In genomic region chr5:123659006-123659405, GRCh38 we compare ENCODE assay signal across 27 cellular contexts.
A peak's percentile ranks its signal among the peaks of the same experiment; 100 is the strongest.
DNase-seq lines count a peak whose midpoint lies in the region; ATAC-seq and TF ChIP-seq lines count a peak whose summit lies in the region.
"Had no signal": no experiment of that assay in that cellular context is flagged by ENCODE, and none has a peak within 500 bp of the region (broad histone marks: within the 10 kb centered on the region; RNA-seq: fewer than 3 reads in every experiment).

No MANE protein-coding gene starts in this region.

- CTCF ChIA-PET in WTC11 (lab: Charles Lee), result no interaction called here
- CTCF ChIA-PET in activated CD4-positive, alpha-beta memory T cell treated with anti-CD3 and anti-CD28 coated beads for 36 hours (lab: Charles Lee), result no interaction called here

- H3F3A ChIP-seq in OCI-LY1 (ENCODE audit: insufficient read depth, low read length), result no peaks in the 10 kb centered on the region

- no peak for ATAC-seq in WTC11
- ATAC-seq in GM19397 (IDR thresholded peaks at IDR 0.05; ENCODE audit: unreplicated experiment), result no peak
- ATAC-seq: A549, GM12878, K562 had no signal

- intact Hi-C loops in activated CD4-positive, alpha-beta memory T cell treated with anti-CD3 and anti-CD28 coated beads for 36 hours (cut with micrococcal nuclease), result no loop called here

- no peaks in the 10 kb centered on the region for H3K27me3 Mint-ChIP-seq in WTC11 (ENCODE audit: low read depth)
- peaks cover 9% of the 10 kb centered on the region for H3K27me3 Mint-ChIP-seq in activated CD4-positive, alpha-beta memory T cell treated with anti-CD3 and anti-CD28 coated beads for 36 hours

- peak overlapping the region; percentile 37; the same call in 1 of the 2 replicates for H3K4me2 ChIP-seq in OCI-LY1 (ENCODE audit: low read length)
- H3K4me2 ChIP-seq: A549 had no signal

- no peak overlapping the region for H3K9ac ChIP-seq in OCI-LY1 (ENCODE audit: low read length)
- H3K9ac ChIP-seq: BLaER1 treated with 17β-estradiol and CSF1 and Interleukin-3, amounts not matched to agents 10 nM and 100 nM had no signal

- H3K9me3 Mint-ChIP-seq in WTC11, result peaks cover 26% of the 10 kb centered on the region
- no peaks in the 10 kb centered on the region for H3K9me3 Mint-ChIP-seq in activated CD4-positive, alpha-beta memory T cell treated with anti-CD3 and anti-CD28 coated beads for 36 hours
- H3K9me3 Mint-ChIP-seq: CD4-positive, alpha-beta T cell had no signal

- no peaks in the 10 kb centered on the region for H3K36me3 ChIP-seq in OCI-LY1 (ENCODE audit: insufficient read depth, low read length)
- H3K36me3 ChIP-seq: BLaER1 treated with 17β-estradiol and CSF1 and Interleukin-3, amounts not matched to agents 10 nM and 100 nM; SJSA1 had no signal

- no peaks in the 10 kb centered on the region for H3K9me2 ChIP-seq in OCI-LY1 (ENCODE audit: low read depth, low read length)

- no peak overlapping the region for H3K4me3 Mint-ChIP-seq in WTC11
- H3K4me3 Mint-ChIP-seq in activated CD4-positive, alpha-beta memory T cell treated with anti-CD3 and anti-CD28 coated beads for 36 hours, result no peak overlapping the region
- H3K4me3 Mint-ChIP-seq: CD4-positive, alpha-beta T cell had no signal

- H4K20me1 ChIP-seq in OCI-LY1 (ENCODE audit: insufficient read depth, low read length), result no peaks in the 10 kb centered on the region
- H4K20me1 ChIP-seq: BLaER1 treated with 17β-estradiol and CSF1 and Interleukin-3, amounts not matched to agents 10 nM and 100 nM had no signal

- H3K27ac Mint-ChIP-seq in WTC11, result no peak overlapping the region
- H3K27ac Mint-ChIP-seq in activated CD4-positive, alpha-beta memory T cell treated with anti-CD3 and anti-CD28 coated beads for 36 hours, result no peak overlapping the region
- H3K27ac Mint-ChIP-seq: CD4-positive, alpha-beta T cell had no signal

- POLR2A ChIA-PET in WTC11 (lab: Charles Lee), result no interaction called here
- POLR2A ChIA-PET in activated CD4-positive, alpha-beta memory T cell treated with anti-CD3 and anti-CD28 coated beads for 36 hours (lab: Charles Lee), result no interaction called here

- TF ChIP-seq CTCF in OCI-LY1 (IDR thresholded peaks at IDR 0.05; ENCODE audit: low read length) (no peak), choroid plexus epithelial cell (conservative IDR thresholded peaks at IDR 0.05; ENCODE audit: low read depth, low read length) (no peak), WTC11 (IDR thresholded peaks at IDR 0.05) (no peak)

- H3K36me3 Mint-ChIP-seq in WTC11, result peaks cover 5% of the 10 kb centered on the region
- no peaks in the 10 kb centered on the region for H3K36me3 Mint-ChIP-seq in activated CD4-positive, alpha-beta memory T cell treated with anti-CD3 and anti-CD28 coated beads for 36 hours

- peak overlapping the region; percentile 71; the same call in 1 of the 2 replicates for H2AFZ ChIP-seq in OCI-LY1 (ENCODE audit: low read length)

- H3K27ac ChIP-seq in OCI-LY1 (ENCODE audit: low read depth, low read length, poor library complexity, severe bottlenecking), result no peak overlapping the region
- H3K27ac ChIP-seq: A549; BLaER1 treated with 17β-estradiol and CSF1 and Interleukin-3, amounts not matched to agents 10 nM and 100 nM; SJSA1 had no signal

- H3K27me3 ChIP-seq in OCI-LY1 (ENCODE audit: insufficient read depth, low read length), result no peaks in the 10 kb centered on the region
- H3K27me3 ChIP-seq: BLaER1 treated with 17β-estradiol and CSF1 and Interleukin-3, amounts not matched to agents 10 nM and 100 nM; SJSA1 had no signal

- no peaks in the 10 kb centered on the region for H3K9me3 ChIP-seq in OCI-LY1 (ENCODE audit: low read length)
- H3K9me3 ChIP-seq: A549, SJSA1 had no signal

- peak; percentile 41 for DNase-seq in choroid plexus epithelial cell (ENCODE audit: low read depth)
- peak; percentile 63 for DNase-seq in iris pigment epithelial cell (ENCODE audit: low read depth)
- DNase-seq in WTC11 (ENCODE audit: low spot score), result no peak
- no peak for DNase-seq in activated naive CD4-positive, alpha-beta T cell treated with anti-CD3 and anti-CD28 coated beads, Interleukin-2, amount 50 U/mL, for 16 hours
- DNase-seq in activated CD4-positive, alpha-beta memory T cell treated with anti-CD3 and anti-CD28 coated beads for 36 hours, result no peak
- DNase-seq: AML-193; CD4-positive, alpha-beta T cell; DMS53; H7; Kasumi-1; NCI-H1105 treated with DMSO at 0.1 percent for 48 hours; NCI-H146; NCI-H1930; NCI-H2107; NCI-H446; NCI-H524 treated with DMSO at 0.1 percent for 48 hours; NCI-H82; NK-92 treated with Interleukin-12 subunit alpha and Interleukin-12 subunit beta, amount 100 ng/mL, for 24 hours; Right ventricle myocardium superior; RPMI8226 had no signal

- H3K4me1 Mint-ChIP-seq in WTC11, result no peaks in the 10 kb centered on the region
- H3K4me1 Mint-ChIP-seq in activated CD4-positive, alpha-beta memory T cell treated with anti-CD3 and anti-CD28 coated beads for 36 hours (ENCODE audit: low read depth), result no peaks in the 10 kb centered on the region

- no peaks in the 10 kb centered on the region for H3K79me2 ChIP-seq in OCI-LY1 (ENCODE audit: insufficient read depth, low read length)

- peaks cover 12% of the 10 kb centered on the region for H3K4me1 ChIP-seq in OCI-LY1 (ENCODE audit: insufficient read depth, low read length, severe bottlenecking)
- H3K4me1 ChIP-seq: A549, SJSA1 had no signal

- H3K4me3 ChIP-seq in OCI-LY1 (ENCODE audit: low read depth, low read length, poor library complexity, severe bottlenecking) (no peak overlapping the region), choroid plexus epithelial cell (ENCODE audit: low read depth, low read length) (no peak overlapping the region)
- H3K4me3 ChIP-seq: A549; BLaER1 treated with 17β-estradiol and CSF1 and Interleukin-3, amounts not matched to agents 10 nM and 100 nM; GM12878; K562; SJSA1 had no signal

TF ChIP-seq in WTC11, 78 proteins besides CTCF, POLR2A, EP300 and RAD21 (continues in another document):
- TF ChIP-seq CBFB (CRISPR knock-in tag; IDR thresholded peaks at IDR 0.05; ENCODE audit: low read depth) (no peak), HMGXB4 (CRISPR knock-in tag; IDR thresholded peaks at IDR 0.05) (no peak), ARID4B (CRISPR knock-in tag; IDR thresholded peaks at IDR 0.05; ENCODE audit: borderline replicate concordance) (no peak), ZNF121 (CRISPR knock-in tag; IDR thresholded peaks at IDR 0.05) (no peak), GRHL2 (CRISPR knock-in tag; IDR thresholded peaks at IDR 0.05; ENCODE audit: insufficient replicate concordance, severe bottlenecking) (no peak), ZNF138 (CRISPR knock-in tag; conservative IDR thresholded peaks at IDR 0.05) (no peak)
- TF ChIP-seq, protein P1, sequence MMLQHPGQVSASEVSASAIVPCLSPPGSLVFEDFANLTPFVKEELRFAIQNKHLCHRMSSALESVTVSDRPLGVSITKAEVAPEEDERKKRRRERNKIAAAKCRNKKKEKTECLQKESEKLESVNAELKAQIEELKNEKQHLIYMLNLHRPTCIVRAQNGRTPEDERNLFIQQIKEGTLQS (CRISPR knock-in tag; conservative IDR thresholded peaks at IDR 0.05), result no peak

Comparison
In these comparisons a context has a peak if more than half of its experiments do, and no peak if none do; other contexts are left out.
1. DNase-seq: peak in choroid plexus epithelial cell (single experiment) and iris pigment epithelial cell (single experiment); none in WTC11 (single experiment), activated naive CD4-positive, alpha-beta T cell treated with anti-CD3 and anti-CD28 coated beads, Interleukin-2, amount 50 U/mL, for 16 hours (single experiment) and activated CD4-positive, alpha-beta memory T cell treated with anti-CD3 and anti-CD28 coated beads for 36 hours (single experiment).